In genomic region chr6:63565727-63566625, GRCh38 we compare ENCODE assay signal across 1 cellular context.
TF ChIP-seq lines count a peak whose summit lies in the region.

No MANE protein-coding gene starts in this region.

TF ChIP-seq in HepG2, 621 proteins besides CTCF, POLR2A, EP300 and RAD21 (continued from another document):
- TF ChIP-seq AKNA (CRISPR knock-in tag; IDR thresholded peaks at IDR 0.05; ENCODE audit: borderline replicate concordance) (no peak), ZNF672 (CRISPR knock-in tag; IDR thresholded peaks at IDR 0.05) (no peak), HIC2 (CRISPR knock-in tag; IDR thresholded peaks at IDR 0.05; ENCODE audit: low read depth) (no peak), TOPORS (CRISPR knock-in tag; IDR thresholded peaks at IDR 0.05) (0 out of 2 replicates have a peak, but pooled peaks have one; percentile 19), NCOA2 (CRISPR knock-in tag; IDR thresholded peaks at IDR 0.05) (no peak), KLF16 (CRISPR knock-in tag; IDR thresholded peaks at IDR 0.05) (0 out of 4 replicates have a peak, but pooled peaks of 1 of the 2 experiments have one; percentile 5), RORA (CRISPR knock-in tag; IDR thresholded peaks at IDR 0.05) (no peak), GRHL1 (CRISPR knock-in tag; conservative IDR thresholded peaks at IDR 0.05) (no peak), TRIM24 (CRISPR knock-in tag; IDR thresholded peaks at IDR 0.05) (no peak), NPAS2 (CRISPR knock-in tag; IDR thresholded peaks at IDR 0.05; ENCODE audit: borderline replicate concordance) (no peak), ZMYM4 (CRISPR knock-in tag; IDR thresholded peaks at IDR 0.05) (peak; percentile 8; the same call in 1 of the 2 replicates), SALL1 (CRISPR knock-in tag; IDR thresholded peaks at IDR 0.05) (no peak), THYN1 (CRISPR knock-in tag; IDR thresholded peaks at IDR 0.05; ENCODE audit: borderline replicate concordance, low read depth) (no peak), ADNP (CRISPR knock-in tag; IDR thresholded peaks at IDR 0.05) (no peak), ZNF670 (CRISPR knock-in tag; IDR thresholded peaks at IDR 0.05; ENCODE audit: borderline replicate concordance) (0 out of 2 replicates have a peak, but pooled peaks have one; percentile 54), ZNF747 (CRISPR knock-in tag; IDR thresholded peaks at IDR 0.05; ENCODE audit: borderline replicate concordance) (no peak), TAF15 (IDR thresholded peaks at IDR 0.05; ENCODE audit: low read depth, low read length, poor library complexity, severe bottlenecking) (no peak)
